1 cellular context compared by ENCODE assay signal in the genomic region with DNA sequence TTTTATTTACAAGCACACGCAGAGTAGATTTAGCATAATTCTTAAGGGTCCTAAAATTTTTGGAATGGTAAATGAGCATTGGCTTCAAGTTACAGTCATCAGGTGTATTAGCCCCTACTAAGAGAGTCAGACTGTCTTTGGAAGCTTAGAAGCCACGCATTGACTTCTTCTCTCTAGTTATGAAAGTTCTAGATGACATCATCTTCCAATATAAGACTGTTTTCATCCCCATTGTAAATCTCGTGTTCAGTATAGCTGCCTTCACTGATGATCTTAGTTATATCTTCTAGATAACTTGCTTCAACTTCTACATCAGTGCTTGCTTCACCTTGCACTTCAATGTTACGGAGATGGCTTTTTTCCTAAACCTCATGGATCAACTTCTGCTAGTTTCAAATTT.
TF ChIP-seq lines count a peak whose summit lies in the region.

No MANE protein-coding gene starts in this region.

TF ChIP-seq in GM23338, 12 proteins besides CTCF, POLR2A, EP300 and RAD21 (continued from another document):
- TF ChIP-seq ZNF114 (CRISPR knock-in tag; IDR thresholded peaks at IDR 0.05) (no peak), STAT1 (IDR thresholded peaks at IDR 0.05; ENCODE audit: unreplicated experiment) (no peak)
